ENCODE assay signal across 1 cellular context in genomic region chr12:125111403-125111802, GRCh38.
TF ChIP-seq lines count a peak whose summit lies in the region.

No MANE protein-coding gene starts in this region.

TF ChIP-seq in GM12878, 131 proteins besides CTCF, POLR2A, EP300 and RAD21:
- TF ChIP-seq ZBTB40 (IDR thresholded peaks at IDR 0.05; ENCODE audit: borderline replicate concordance): no peak
- TF ChIP-seq RBBP5 (conservative IDR thresholded peaks at IDR 0.05): no peak
- no peak for TF ChIP-seq EED (IDR thresholded peaks at IDR 0.05; ENCODE audit: low read depth)
- no peak for TF ChIP-seq IRF4 (IDR thresholded peaks at IDR 0.05; ENCODE audit: low read depth, low read length)
- TF ChIP-seq BHLHE40 (IDR thresholded peaks at IDR 0.05; ENCODE audit: borderline replicate concordance in 1 of 2, low read depth in 2 of 2, low read length in 1 of 2): no peak
- no peak for TF ChIP-seq RELB (IDR thresholded peaks at IDR 0.05; ENCODE audit: low read depth)
- no peak for TF ChIP-seq STAT1 (conservative IDR thresholded peaks at IDR 0.05)
- no peak for TF ChIP-seq SKIL (IDR thresholded peaks at IDR 0.05; ENCODE audit: low read depth, poor library complexity, severe bottlenecking)
- TF ChIP-seq RELA (IDR thresholded peaks at IDR 0.05; ENCODE audit: borderline replicate concordance, partially characterized antibody): no peak
TF ChIP-seq in GM12878: peak in this region for 0.
